In genomic region chr14:37874429-37875109, GRCh38 we compare ENCODE assay signal across 8 cellular contexts.
A peak's percentile ranks its signal among the peaks of the same experiment; 100 is the strongest.
DNase-seq lines count a peak whose midpoint lies in the region; ATAC-seq lines count a peak whose summit lies in the region.

No MANE protein-coding gene starts in this region.

- H3K36me3 Mint-ChIP-seq in CD8-positive, alpha-beta memory T cell: no peaks in the 10 kb centered on the region

- H3K27me3 ChIP-seq in CD8-positive, alpha-beta memory T cell (ENCODE audit: insufficient read depth, low read length, poor library complexity, severe bottlenecking): no peaks in the 10 kb centered on the region
- H3K27me3 ChIP-seq in effector memory CD4-positive, alpha-beta T cell (replicated peaks; ENCODE audit: control insufficient read depth, insufficient read depth, low read length, poor library complexity, severe bottlenecking): no peaks in the 10 kb centered on the region

- peaks cover 0 to 1% (median 0%) of the 10 kb centered on the region in 5 donors for H3K9me3 Mint-ChIP-seq in CD8-positive, alpha-beta memory T cell

- no peaks in the 10 kb centered on the region for H3K9me3 ChIP-seq in CD8-positive, alpha-beta memory T cell (ENCODE audit: low read length)
- H3K9me3 ChIP-seq in effector memory CD4-positive, alpha-beta T cell (ENCODE audit: control insufficient read depth, low read length): no peaks in the 10 kb centered on the region

- H3K27ac Mint-ChIP-seq in CD8-positive, alpha-beta memory T cell: peak overlapping the region in 2 of 8 donors; percentile 3 to 72

- POLR2A ChIA-PET in CD8-positive, alpha-beta memory T cell (lab: Charles Lee): no interaction called here

- H3K27ac ChIP-seq in CD8-positive, alpha-beta memory T cell (ENCODE audit: low read depth, low read length): no peak overlapping the region
- no peak overlapping the region for H3K27ac ChIP-seq in effector memory CD4-positive, alpha-beta T cell (ENCODE audit: insufficient read depth, low read length, poor library complexity, severe bottlenecking)

- peaks cover 6 to 7% (median 7%) of the 10 kb centered on the region in 3 donors for H3K4me1 Mint-ChIP-seq in CD8-positive, alpha-beta memory T cell

- no peaks in the 10 kb centered on the region for H3K4me1 ChIP-seq in CD8-positive, alpha-beta memory T cell (ENCODE audit: insufficient read depth, low read length)
- H3K4me1 ChIP-seq in effector memory CD4-positive, alpha-beta T cell (ENCODE audit: control insufficient read depth, insufficient read depth, low read length, poor library complexity, severe bottlenecking): no peaks in the 10 kb centered on the region

- no peaks in the 10 kb centered on the region for H3K36me3 ChIP-seq in CD8-positive, alpha-beta memory T cell (ENCODE audit: insufficient read depth, low read length)
- H3K36me3 ChIP-seq in effector memory CD4-positive, alpha-beta T cell (ENCODE audit: control insufficient read depth, insufficient read depth, low read length): no peaks in the 10 kb centered on the region

- H3K27me3 Mint-ChIP-seq in CD8-positive, alpha-beta memory T cell: peaks cover 0 to 6% of the 10 kb centered on the region in 2 donors

- no peak overlapping the region for H3K4me3 Mint-ChIP-seq in CD8-positive, alpha-beta memory T cell

- H3K4me3 ChIP-seq in CD8-positive, alpha-beta memory T cell (ENCODE audit: low read length): no peak overlapping the region
- H3K4me3 ChIP-seq in effector memory CD4-positive, alpha-beta T cell (ENCODE audit: insufficient read depth, low read depth, low read length, poor library complexity, severe bottlenecking): no peak overlapping the region

- peak; percentile 38 to 73 (median 56) for DNase-seq in CD8-positive, alpha-beta memory T cell
- DNase-seq in NCI-H69 (lab: John Stamatoyannopoulos, UW) (peak; percentile 91), midbrain (lab: John Stamatoyannopoulos, UW) (peak; percentile 37)
- DNase-seq in activated CD4-positive, alpha-beta T cell treated with anti-CD3 and anti-CD28 coated beads, Interleukin-2, amount 50 U/mL, for 48 hours: peak; percentile 87
- peak in 2 of 3 donors; percentile 50 to 57 for DNase-seq in effector memory CD4-positive, alpha-beta T cell
- peak; percentile 44 to 51 for DNase-seq in stimulated activated CD8-positive, alpha-beta memory T cell treated with anti-CD3 and anti-CD28 coated beads, Interleukin-4, amount 100 ng/mL, for 1 hour (ENCODE audit: low read depth in 2 of 2, low spot score in 1 of 2)

- CTCF ChIA-PET in CD8-positive, alpha-beta memory T cell (lab: Charles Lee): interaction anchor here (0.7 to 1.3 kb wide), 2 partner anchors 13 to 18 kb away, joined by 3 to 5 read pairs; no protein-coding TSS in a partner anchor

- ATAC-seq in GM19397 (IDR thresholded peaks at IDR 0.05; ENCODE audit: unreplicated experiment): peak; percentile 97
- ATAC-seq in HG03457 (IDR thresholded peaks at IDR 0.05; ENCODE audit: unreplicated experiment): peak; percentile 97

Comparison
In these comparisons a context has a peak if more than half of its experiments do, and no peak if none do; other contexts are left out.
1. DNase-seq: peak in every context shown above with its lines; median percentile 91 in NCI-H69; 87 in activated CD4-positive, alpha-beta T cell treated with anti-CD3 and anti-CD28 coated beads, Interleukin-2, amount 50 U/mL, for 48 hours; 56 in CD8-positive, alpha-beta memory T cell; 54 in effector memory CD4-positive, alpha-beta T cell; 48 in stimulated activated CD8-positive, alpha-beta memory T cell treated with anti-CD3 and anti-CD28 coated beads, Interleukin-4, amount 100 ng/mL, for 1 hour; 37 in midbrain.